Comparison of ENCODE assay signal across 23 cellular contexts in genomic region chr5:72189135-72189534, GRCh38.
"Had no signal": no experiment of that assay in that cellular context is flagged by ENCODE, and none has a peak within 500 bp of the region (broad histone marks: within the 10 kb centered on the region; RNA-seq: fewer than 3 reads in every experiment).

No MANE protein-coding gene starts in this region.

- H3K9me3 ChIP-seq: colonic mucosa, esophagus muscularis mucosa, gastroesophageal sphincter, heart left ventricle, lower lobe of right lung, right lobe of liver, spleen, transverse colon, upper lobe of right lung, uterus had no signal

- H3K4me3 Mint-ChIP-seq: dendritic cell treated with granulocyte-macrophage colony-stimulating factor and Interleukin-4, amounts not matched to agents 40 ng/mL and 50 ng/mL, for 4 days; natural killer cell; stimulated activated memory B cell treated with anti-CD40 and anti-IgM and Interleukin-4, amounts not matched to agents 10 μg/mL and 1 μg/mL and 100 μg/mL, for 72 hours had no signal

- H3K9me3 Mint-ChIP-seq: dendritic cell treated with granulocyte-macrophage colony-stimulating factor and Interleukin-4, amounts not matched to agents 40 ng/mL and 50 ng/mL, for 4 days; natural killer cell; stimulated activated memory B cell treated with anti-CD40 and anti-IgM and Interleukin-4, amounts not matched to agents 10 μg/mL and 1 μg/mL and 100 μg/mL, for 72 hours had no signal

- H3K36me3 ChIP-seq: colonic mucosa, lower lobe of right lung, right lobe of liver, spleen, transverse colon, upper lobe of right lung, uterus had no signal

- H2AFZ ChIP-seq: hepatocyte, parathyroid adenoma had no signal

- H3K36me3 Mint-ChIP-seq: natural killer cell; stimulated activated memory B cell treated with anti-CD40 and anti-IgM and Interleukin-4, amounts not matched to agents 10 μg/mL and 1 μg/mL and 100 μg/mL, for 72 hours had no signal

- H3K27ac ChIP-seq: colonic mucosa, foreskin keratinocyte, gastroesophageal sphincter, heart left ventricle, hepatocyte, lower lobe of right lung, parathyroid adenoma, right lobe of liver, spleen, transverse colon, upper lobe of right lung, uterus had no signal

- H3K27ac Mint-ChIP-seq: dendritic cell treated with granulocyte-macrophage colony-stimulating factor and Interleukin-4, amounts not matched to agents 40 ng/mL and 50 ng/mL, for 4 days; natural killer cell; progenitor cell of endocrine pancreas; stimulated activated memory B cell treated with anti-CD40 and anti-IgM and Interleukin-4, amounts not matched to agents 10 μg/mL and 1 μg/mL and 100 μg/mL, for 72 hours had no signal

- H3K4me3 ChIP-seq: colonic mucosa, esophagus muscularis mucosa, gastroesophageal sphincter, heart left ventricle, hepatocyte, lower lobe of right lung, right lobe of liver, spleen, transverse colon, upper lobe of right lung, uterus had no signal

- H3K4me2 ChIP-seq: hepatocyte had no signal

- DNase-seq: colonic mucosa; effector memory CD4-positive, alpha-beta T cell; foreskin keratinocyte; heart left ventricle; left colon; left ventricle myocardium superior; lower lobe of right lung; natural killer cell; occipital lobe; right lobe of liver; spleen; stimulated activated CD4-positive, alpha-beta T cell treated with anti-CD3 and anti-CD28 coated beads, Interleukin-4, amount 100 ng/mL, for 4 hours; stimulated activated naive CD8-positive, alpha-beta T cell treated with anti-CD3 and anti-CD28 coated beads, Interleukin-15, Interleukin-2, amounts not matched to agents 100 U/mL and 50 U/mL, for 24 hours; transverse colon; upper lobe of right lung; uterus had no signal

- H3K27me3 ChIP-seq: colonic mucosa, esophagus muscularis mucosa, foreskin keratinocyte, gastroesophageal sphincter, heart left ventricle, hepatocyte, right lobe of liver, transverse colon, upper lobe of right lung, uterus had no signal

- H3K79me2 ChIP-seq: hepatocyte, parathyroid adenoma had no signal

- H3K27me3 Mint-ChIP-seq: progenitor cell of endocrine pancreas had no signal

- H3K9ac ChIP-seq: parathyroid adenoma had no signal

- H3K4me1 ChIP-seq: colonic mucosa, parathyroid adenoma, right lobe of liver, spleen, transverse colon, upper lobe of right lung, uterus had no signal

- H3K4me1 Mint-ChIP-seq: natural killer cell; stimulated activated memory B cell treated with anti-CD40 and anti-IgM and Interleukin-4, amounts not matched to agents 10 μg/mL and 1 μg/mL and 100 μg/mL, for 72 hours had no signal
